Comparison of ENCODE assay signal across 9 cellular contexts in genomic region chr5:16616536-16617271, GRCh38. TPM values are rescaled to one million over a fixed set of nuclear protein-coding genes. Genes with fewer than 3 reads are reported as not detected.
A peak's percentile ranks its signal among the peaks of the same experiment; 100 is the strongest.
DNase-seq lines count a peak whose midpoint lies in the region; ATAC-seq, FAIRE-seq and TF ChIP-seq lines count a peak whose summit lies in the region.
"Had no signal": no experiment of that assay in that cellular context is flagged by ENCODE, and none has a peak within 500 bp of the region (broad histone marks: within the 10 kb centered on the region; RNA-seq: fewer than 3 reads in every experiment).

A gene with protein sequence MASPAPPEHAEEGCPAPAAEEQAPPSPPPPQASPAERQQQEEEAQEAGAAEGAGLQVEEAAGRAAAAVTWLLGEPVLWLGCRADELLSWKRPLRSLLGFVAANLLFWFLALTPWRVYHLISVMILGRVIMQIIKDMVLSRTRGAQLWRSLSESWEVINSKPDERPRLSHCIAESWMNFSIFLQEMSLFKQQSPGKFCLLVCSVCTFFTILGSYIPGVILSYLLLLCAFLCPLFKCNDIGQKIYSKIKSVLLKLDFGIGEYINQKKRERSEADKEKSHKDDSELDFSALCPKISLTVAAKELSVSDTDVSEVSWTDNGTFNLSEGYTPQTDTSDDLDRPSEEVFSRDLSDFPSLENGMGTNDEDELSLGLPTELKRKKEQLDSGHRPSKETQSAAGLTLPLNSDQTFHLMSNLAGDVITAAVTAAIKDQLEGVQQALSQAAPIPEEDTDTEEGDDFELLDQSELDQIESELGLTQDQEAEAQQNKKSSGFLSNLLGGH (minus strand): TSS chr5:16616997. CDS start chr5:16616971, 26 bp downstream.

- peak; percentile 74 for DNase-seq in activated T-helper 9 cell treated with anti-CD3 and anti-CD28 coated beads, Interleukin-2, amount 50 U/mL, for 16 hours (ENCODE audit: low read depth)
- DNase-seq in frontal cortex (ENCODE audit: low spot score in 2 of 2), result peak; percentile 83 to 85
- peak in 55 of 56 donors; percentile 13 to 91 (median 70) for DNase-seq in nucleus accumbens (lab: John Stamatoyannopoulos, UW)
- DNase-seq in superior temporal gyrus (ENCODE audit: extremely low spot score), result peak; percentile 60

- ATAC-seq in GM18519 (IDR thresholded peaks at IDR 0.05; ENCODE audit: low FRiP score, unreplicated experiment) (peak; percentile 77), HG03095 (IDR thresholded peaks at IDR 0.05; ENCODE audit: unreplicated experiment) (peak; percentile 48)

- H3K27me3 ChIP-seq in OCI-LY3 (ENCODE audit: low read depth, low read length), result no peaks in the 10 kb centered on the region

- peak within 1 kb of the TSS; percentile 71 for H3K9ac ChIP-seq in OCI-LY3 (ENCODE audit: low read length)

- peaks cover 6% of the 10 kb centered on the region for H3K4me1 ChIP-seq in OCI-LY3 (ENCODE audit: low read length)

- H3K79me2 ChIP-seq in OCI-LY3 (ENCODE audit: low read length), result no peaks in the 10 kb centered on the region

- H4K20me1 ChIP-seq in OCI-LY3 (ENCODE audit: insufficient read depth, low read length), result no peaks in the 10 kb centered on the region

- no peak for FAIRE-seq in frontal cortex (lab: Jason Lieb, UNC)
- FAIRE-seq: GM18507 had no signal

- peak within 1 kb of the TSS; percentile 99 for H3K4me2 ChIP-seq in OCI-LY3 (ENCODE audit: low read length)

- H3K9me3 ChIP-seq in OCI-LY3 (ENCODE audit: insufficient read depth, low read length), result no peaks in the 10 kb centered on the region

- peak within 1 kb of the TSS; percentile 98 for H3K4me3 ChIP-seq in OCI-LY3 (ENCODE audit: low read length)

- peak within 1 kb of the TSS; percentile 82 for H2AFZ ChIP-seq in OCI-LY3 (ENCODE audit: low read depth, low read length)

- TF ChIP-seq CTCF in 22Rv1 (IDR thresholded peaks at IDR 0.05), result peak; percentile 18; the same call in 1 of the 2 replicates
- no peak for TF ChIP-seq CTCF in OCI-LY3 (IDR thresholded peaks at IDR 0.05; ENCODE audit: low read depth, low read length)

- H3K36me3 ChIP-seq in OCI-LY3 (replicated peaks; ENCODE audit: low read depth, low read length), result no peaks in the 10 kb centered on the region

- H3K27ac ChIP-seq in 22Rv1, result peak within 1 kb of the TSS; percentile 41
- no peak within 1 kb of the TSS for H3K27ac ChIP-seq in OCI-LY3 (ENCODE audit: low read length)

RNA-seq across cellular contexts. Expression of the gene that starts here (rescaled TPM):
- total RNA-seq in frontal cortex, result 73.0 TPM
